Comparison of ENCODE assay signal across 8 cellular contexts in genomic region chr2:241315183-241315878, GRCh38. TPM values are rescaled to one million over a fixed set of nuclear protein-coding genes. Genes with fewer than 3 reads are reported as not detected.
A peak's percentile ranks its signal among the peaks of the same experiment; 100 is the strongest.
DNase-seq lines count a peak whose midpoint lies in the region; ATAC-seq and TF ChIP-seq lines count a peak whose summit lies in the region.

TSS of gene HDLBP (minus strand) at chr2:241315672. CDS start at chr2:241266869, 48,803 bp downstream.

- H3K9ac ChIP-seq in mammary epithelial cell (ENCODE audit: insufficient read depth, low read length) (peak within 1 kb of the TSS; percentile 100), smooth muscle cell (ENCODE audit: low read depth) (peak within 1 kb of the TSS; percentile 98)

- in situ Hi-C loops in ACHN (cut with HindIII; ENCODE audit: low pct_ligation_motif_present, low pct_unique_long_range_greater_than_20kb, low sequenced_read_pairs) = no loop called here
- in situ Hi-C loops in mammary epithelial cell (cut with MboI; ENCODE audit: low sequenced_read_pairs in 2 of 2) = no loop called here

- H2AFZ ChIP-seq in mammary epithelial cell (ENCODE audit: low read depth, low read length) = peak within 1 kb of the TSS; percentile 97
- peak within 1 kb of the TSS; percentile 91 for H2AFZ ChIP-seq in smooth muscle cell (ENCODE audit: low read depth)

- peak within 1 kb of the TSS; percentile 74 for H3K4me3 ChIP-seq in WERI-Rb-1 (ENCODE audit: low read depth, low read length)
- H3K4me3 ChIP-seq in mammary epithelial cell (replicated peaks in 1 of 3; ENCODE audit: insufficient read depth in 1 of 3, low read depth in 2 of 3, low read length in 3 of 3) = peak within 1 kb of the TSS; percentile 96 to 99 (median 99)
- H3K4me3 ChIP-seq in smooth muscle cell = peak within 1 kb of the TSS; percentile 98

- TF ChIP-seq CTCF in WERI-Rb-1 (IDR thresholded peaks at IDR 0.05; ENCODE audit: low read depth, low read length) = peak; percentile 53
- TF ChIP-seq CTCF in mammary epithelial cell (conservative IDR thresholded peaks at IDR 0.05 in 1 of 2, IDR thresholded peaks at IDR 0.05 in 1 of 2; ENCODE audit: extremely low read depth in 1 of 2, insufficient read depth in 1 of 2, low read depth in 1 of 2, low read length in 2 of 2) = peak in 1 of 2 donors; percentile 24
- peak; percentile 33 for TF ChIP-seq CTCF in smooth muscle cell (IDR thresholded peaks at IDR 0.05; ENCODE audit: borderline replicate concordance, insufficient read depth, poor library complexity, severe bottlenecking)

- H4K20me1 ChIP-seq in mammary epithelial cell (ENCODE audit: insufficient read depth, low read length) (peaks cover 5% of the 10 kb centered on the region), smooth muscle cell (ENCODE audit: low read depth) (peaks cover 59% of the 10 kb centered on the region)

- CTCF ChIA-PET in mammary epithelial cell (lab: Charles Lee; ENCODE audit: low non-redundant PET) = no interaction called here

- WGBS in mammary epithelial cell (ENCODE audit: low coverage, missing lambda C conversion rate) = 0% methylated on average over 3 of the region's 64 CpGs
- 1% methylated on average over 56 of the region's 64 CpGs for WGBS in smooth muscle cell (ENCODE audit: low lambda C conversion rate)

- H3K36me3 ChIP-seq in WERI-Rb-1 (peaks cover 31% of the 10 kb centered on the region), mammary epithelial cell (ENCODE audit: insufficient read depth, low read length) (peaks cover 3% of the 10 kb centered on the region), smooth muscle cell (ENCODE audit: low read depth) (no peaks in the 10 kb centered on the region)

- H3K4me1 ChIP-seq in mammary epithelial cell (ENCODE audit: insufficient read depth, low read length) (peaks cover 43% of the 10 kb centered on the region), smooth muscle cell (ENCODE audit: low read depth) (peaks cover 36% of the 10 kb centered on the region)

- H3K27me3 ChIP-seq in WERI-Rb-1 (ENCODE audit: insufficient read depth, low read depth, severe bottlenecking) = no peaks in the 10 kb centered on the region
- no peaks in the 10 kb centered on the region for H3K27me3 ChIP-seq in mammary epithelial cell (ENCODE audit: insufficient read depth, low read length)
- no peaks in the 10 kb centered on the region for H3K27me3 ChIP-seq in smooth muscle cell (ENCODE audit: low read depth)

- dilution Hi-C loops in mammary epithelial cell (cut with HindIII; ENCODE audit: low sequenced_read_pairs) = no loop called here

- peak; percentile 51 for ATAC-seq in GM18870 (IDR thresholded peaks at IDR 0.05; ENCODE audit: unreplicated experiment)
- ATAC-seq in HG03139 (IDR thresholded peaks at IDR 0.05; ENCODE audit: unreplicated experiment) = peak; percentile 65

- H3K27ac ChIP-seq in WERI-Rb-1 (peak within 1 kb of the TSS; percentile 100), mammary epithelial cell (ENCODE audit: insufficient read depth, low read depth, low read length) (peak within 1 kb of the TSS; percentile 98), smooth muscle cell (ENCODE audit: low read depth) (peak within 1 kb of the TSS; percentile 99)

- no TSS peak for BruUV-seq in mammary epithelial cell (replicated peaks; lab: Mats Ljungman, UMichigan)

- H3K9me3 ChIP-seq in WERI-Rb-1 (ENCODE audit: severe bottlenecking) (no peaks in the 10 kb centered on the region), mammary epithelial cell (replicated peaks; ENCODE audit: insufficient read depth, low read length) (no peaks in the 10 kb centered on the region), smooth muscle cell (replicated peaks; ENCODE audit: low read depth) (no peaks in the 10 kb centered on the region)

- H3K79me2 ChIP-seq in mammary epithelial cell (ENCODE audit: insufficient read depth, low read length) (peaks cover 96% of the 10 kb centered on the region), smooth muscle cell (ENCODE audit: low read depth) (peaks cover 91% of the 10 kb centered on the region)

- DNase-seq in ACHN = peak; percentile 99
- peak; percentile 95 for DNase-seq in NCI-H2196 treated with DMSO at 0.1 percent for 48 hours (lab: John Stamatoyannopoulos, UW; ENCODE audit: unreplicated experiment)
- DNase-seq in WERI-Rb-1 = peak; percentile 100
- peak; percentile 98 for DNase-seq in mammary epithelial cell
- peak; percentile 99 for DNase-seq in iPS-NIHi11 (ENCODE audit: low spot score)
- peak; percentile 99 for DNase-seq in smooth muscle cell (lab: John Stamatoyannopoulos, UW; ENCODE audit: unreplicated experiment)

- H3K4me2 ChIP-seq in mammary epithelial cell (ENCODE audit: insufficient read depth, low read depth, low read length) = peak within 1 kb of the TSS; percentile 97
- peak within 1 kb of the TSS; percentile 93 for H3K4me2 ChIP-seq in smooth muscle cell

- intact Hi-C loops in mammary epithelial cell (cut with micrococcal nuclease) = loop anchor here (2.0 kb wide), 2 partner anchors 27 to 43 kb away; no protein-coding TSS in a partner anchor

- H3F3A ChIP-seq in smooth muscle cell (ENCODE audit: low read depth) = peaks cover 14% of the 10 kb centered on the region

RNA-seq across cellular contexts. Expression of gene HDLBP, which starts in this region (rescaled TPM):
- 100 to 1,000 TPM; 617 to 628 TPM for total RNA-seq in mammary epithelial cell
- polyA plus RNA-seq in mammary epithelial cell = 360 TPM
- 893 TPM for polyA minus RNA-seq in mammary epithelial cell
- total RNA-seq in smooth muscle cell = 504 and 559 TPM in 2 replicates
- polyA plus RNA-seq in smooth muscle cell = 545 and 601 TPM in 2 replicates

Comparison
In these comparisons a context has a peak if more than half of its experiments do, and no peak if none do; other contexts are left out.
1. Peak in every context shown above with its lines: DNase-seq, ATAC-seq, H3K4me3 ChIP-seq and H3K27ac ChIP-seq.